Comparison of ENCODE assay signal across 10 cellular contexts in the genomic region with DNA sequence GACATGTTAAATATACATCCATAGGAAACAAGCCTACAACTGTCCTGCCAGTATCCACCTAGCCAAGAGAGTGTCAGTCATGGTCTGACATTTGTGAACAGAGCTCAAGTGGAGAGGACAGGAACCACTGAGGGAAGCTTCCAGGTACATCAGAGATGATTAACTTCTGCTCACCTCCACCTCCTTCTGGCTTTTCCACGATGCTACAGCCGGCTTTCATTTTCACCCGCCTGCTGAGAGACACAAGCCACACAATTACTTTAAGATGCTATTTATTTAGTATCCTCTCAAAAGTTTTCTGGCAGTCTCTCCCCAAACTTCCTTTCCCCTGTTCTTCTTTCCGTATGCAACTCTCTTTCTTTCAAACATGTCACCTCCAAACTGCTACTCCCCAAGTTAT. TPM values are rescaled to one million over a fixed set of nuclear protein-coding genes. Genes with fewer than 3 reads are reported as not detected.
DNase-seq lines count a peak whose midpoint lies in the region; ATAC-seq and TF ChIP-seq lines count a peak whose summit lies in the region.
"Had no signal": no experiment of that assay in that cellular context is flagged by ENCODE, and none has a peak within 500 bp of the region (broad histone marks: within the 10 kb centered on the region; RNA-seq: fewer than 3 reads in every experiment).

No MANE protein-coding gene starts in this region.

- H3K4me1 Mint-ChIP-seq in activated T-cell treated with anti-CD3 and anti-CD28 coated beads, Interleukin-2, amount 50 U/mL, for 72 hours (ENCODE audit: low read depth): peaks cover 82% of the 10 kb centered on the region

- H4K20me1 ChIP-seq in hepatocyte (ENCODE audit: insufficient read depth, poor library complexity, severe bottlenecking): peaks cover 21% of the 10 kb centered on the region

- H3K9me2 ChIP-seq in hepatocyte (replicated peaks; ENCODE audit: insufficient read depth): no peaks in the 10 kb centered on the region

- peak overlapping the region; percentile 97 for H3K27ac Mint-ChIP-seq in activated T-cell treated with anti-CD3 and anti-CD28 coated beads, Interleukin-2, amount 50 U/mL, for 72 hours

- H3K4me3 ChIP-seq in WI38 (ENCODE audit: low read depth, low read length) (peak overlapping the region; percentile 96; the same call in 1 of the 2 replicates), hepatocyte (no peak overlapping the region), subcutaneous abdominal adipose tissue (ENCODE audit: low read depth in 1 of 5, low read length in 5 of 5) (peak overlapping the region in 2 of 5 donors; percentile 25 to 95), right cardiac atrium (ENCODE audit: low read length) (no peak overlapping the region)

- H3K27ac ChIP-seq in hepatocyte (peak overlapping the region; percentile 99), subcutaneous abdominal adipose tissue (ENCODE audit: low read depth, low read length) (peak overlapping the region; percentile 95), right cardiac atrium (ENCODE audit: low read length) (no peak overlapping the region)
- H3K27ac ChIP-seq: thoracic aorta had no signal

- no peaks in the 10 kb centered on the region for H3K9me3 Mint-ChIP-seq in activated T-cell treated with anti-CD3 and anti-CD28 coated beads, Interleukin-2, amount 50 U/mL, for 72 hours

- no peak for TF ChIP-seq CTCF in WI38 (IDR thresholded peaks at IDR 0.05; ENCODE audit: low read depth, low read length)
- TF ChIP-seq CTCF in hepatocyte (IDR thresholded peaks at IDR 0.05; ENCODE audit: poor library complexity): peak; percentile 27

- H3K27me3 Mint-ChIP-seq in activated T-cell treated with anti-CD3 and anti-CD28 coated beads, Interleukin-2, amount 50 U/mL, for 72 hours (ENCODE audit: low read depth): no peaks in the 10 kb centered on the region

- H2AFZ ChIP-seq in hepatocyte: no peak overlapping the region

- 38% methylated on average over 4 of the region's 4 CpGs for WGBS in hepatocyte (ENCODE audit: low lambda C conversion rate, missing lambda C conversion rate)
- WGBS in right cardiac atrium: 48% methylated on average over 4 of the region's 4 CpGs

- peaks cover 41% of the 10 kb centered on the region for H3K79me2 ChIP-seq in hepatocyte

- no peaks in the 10 kb centered on the region for H3K9me3 ChIP-seq in hepatocyte (ENCODE audit: low read depth)
- H3K9me3 ChIP-seq in subcutaneous abdominal adipose tissue (ENCODE audit: control insufficient read depth in 5 of 5, low read length in 5 of 5): no peaks in the 10 kb centered on the region
- no peaks in the 10 kb centered on the region for H3K9me3 ChIP-seq in right cardiac atrium (ENCODE audit: control insufficient read depth, low read length)
- H3K9me3 ChIP-seq: thoracic aorta had no signal

- ATAC-seq in activated T-cell treated with anti-CD3 and anti-CD28 coated beads, Interleukin-2, amount 50 U/mL, for 72 hours (replicated peaks in 1 of 2): no peak
- ATAC-seq in GM21825 (IDR thresholded peaks at IDR 0.05; ENCODE audit: unreplicated experiment) (no peak), right cardiac atrium (no peak)

- no peaks in the 10 kb centered on the region for H3K27me3 ChIP-seq in hepatocyte
- no peaks in the 10 kb centered on the region for H3K27me3 ChIP-seq in subcutaneous abdominal adipose tissue (ENCODE audit: control insufficient read depth in 5 of 5, insufficient read depth in 4 of 5, low read length in 5 of 5)
- no peaks in the 10 kb centered on the region for H3K27me3 ChIP-seq in right cardiac atrium (ENCODE audit: control insufficient read depth, insufficient read depth)

- peak overlapping the region; percentile 96 to 98 for H3K4me3 Mint-ChIP-seq in activated T-cell treated with anti-CD3 and anti-CD28 coated beads, Interleukin-2, amount 50 U/mL, for 72 hours

- H3K36me3 ChIP-seq in hepatocyte (replicated peaks; ENCODE audit: insufficient read depth, low read depth): no peaks in the 10 kb centered on the region
- peaks cover 43 to 50% (median 50%) of the 10 kb centered on the region in 5 donors for H3K36me3 ChIP-seq in subcutaneous abdominal adipose tissue (ENCODE audit: control insufficient read depth in 5 of 5, insufficient read depth in 5 of 5, low read length in 5 of 5)

- DNase-seq in activated T-cell treated with anti-CD3 and anti-CD28 coated beads, Interleukin-2, amount 50 U/mL, for 72 hours: no peak
- DNase-seq in activated T-cell treated with anti-CD3 and anti-CD28 coated beads, Interleukin-2, amount 50 U/mL, for 48 hours: no peak
- DNase-seq in hepatocyte (ENCODE audit: low spot score): peak; percentile 53
- no peak for DNase-seq in SKM-1 treated with dmso at 0.1 percent for 144 hours (lab: John Stamatoyannopoulos, UW; ENCODE audit: unreplicated experiment)
- DNase-seq in right cardiac atrium: no peak
- DNase-seq: NK-92 treated with Interleukin-12 subunit alpha and Interleukin-12 subunit beta, amount 100 ng/mL, for 24 hours had no signal

- H3K9ac ChIP-seq in subcutaneous abdominal adipose tissue (ENCODE audit: low read length in 5 of 5): peak overlapping the region in 2 of 5 donors; percentile 96 to 97

- peaks cover 34% of the 10 kb centered on the region for H3K4me1 ChIP-seq in hepatocyte (ENCODE audit: insufficient read depth)
- peaks cover 3 to 50% (median 32%) of the 10 kb centered on the region in 5 donors for H3K4me1 ChIP-seq in subcutaneous abdominal adipose tissue (ENCODE audit: control insufficient read depth in 5 of 5, insufficient read depth in 5 of 5, low read length in 5 of 5)
- peaks cover 3% of the 10 kb centered on the region for H3K4me1 ChIP-seq in right cardiac atrium (ENCODE audit: control insufficient read depth, insufficient read depth, low read length)

- peaks cover 29 to 44% of the 10 kb centered on the region in 2 donors for H3K36me3 Mint-ChIP-seq in activated T-cell treated with anti-CD3 and anti-CD28 coated beads, Interleukin-2, amount 50 U/mL, for 72 hours (ENCODE audit: insufficient read depth in 2 of 2)

- peak overlapping the region; percentile 85 for H3K4me2 ChIP-seq in hepatocyte

- intact Hi-C loops in right cardiac atrium (cut with DNase I): no loop called here

RNA-seq across cellular contexts. Expression of gene ETV3, which starts 2.1 kb away (rescaled TPM):
- total RNA-seq in activated T-cell treated with anti-CD3 and anti-CD28 coated beads, Interleukin-2, amount 50 U/mL, for 72 hours: 10 to 100 TPM; 33.5 to 48.7 TPM
- total RNA-seq in hepatocyte: 17.6 and 18.3 TPM in 2 replicates
- polyA plus RNA-seq in hepatocyte: 8.0 and 8.4 TPM in 2 replicates
- 10 to 100 TPM; 18.2 to 22.9 (median 19.1) TPM for total RNA-seq in right cardiac atrium
- polyA plus RNA-seq in right cardiac atrium: 6.5 TPM

RNA-seq across cellular contexts. Expression of gene ETV3L, which starts 36.5 kb away (rescaled TPM):
- not detected for total RNA-seq in activated T-cell treated with anti-CD3 and anti-CD28 coated beads, Interleukin-2, amount 50 U/mL, for 72 hours
- total RNA-seq in hepatocyte (not detected in 2 replicates), right cardiac atrium (not detected)
- polyA plus RNA-seq in hepatocyte (not detected in 2 replicates), right cardiac atrium (not detected)
- total RNA-seq: thoracic aorta had no signal
